1 cellular context compared by ENCODE assay signal in genomic region chr16:10663146-10663545, GRCh38.
TF ChIP-seq lines count a peak whose summit lies in the region.

No MANE protein-coding gene starts in this region.

TF ChIP-seq in K562, 482 proteins besides CTCF, POLR2A, EP300 and RAD21 (continued from another document):
- TF ChIP-seq ZHX1 (conservative IDR thresholded peaks at IDR 0.05; ENCODE audit: low read length) (no peak), TAL1 (IDR thresholded peaks at IDR 0.05) (no peak), HMG20B (CRISPR knock-in tag; IDR thresholded peaks at IDR 0.05) (no peak), ZC3H4 (CRISPR knock-in tag; IDR thresholded peaks at IDR 0.05; ENCODE audit: borderline replicate concordance) (no peak), MAFG (tag; conservative IDR thresholded peaks at IDR 0.05) (peak; percentile 29; the same call in 1 of the 2 replicates), ARID3A (IDR thresholded peaks at IDR 0.05; ENCODE audit: borderline replicate concordance, low read depth, low read length) (no peak), NCOR1 (IDR thresholded peaks at IDR 0.05) (no peak), CHD1 (IDR thresholded peaks at IDR 0.05; ENCODE audit: low read length) (no peak), CTBP1 (IDR thresholded peaks at IDR 0.05; ENCODE audit: borderline replicate concordance) (no peak), MECOM (CRISPR knock-in tag; IDR thresholded peaks at IDR 0.05) (no peak), PPARD (CRISPR knock-in tag; IDR thresholded peaks at IDR 0.05) (no peak), MIER1 (IDR thresholded peaks at IDR 0.05; ENCODE audit: low read depth) (no peak), HDAC2 (IDR thresholded peaks at IDR 0.05) (no peak), ZBTB8A (IDR thresholded peaks at IDR 0.05; ENCODE audit: partially characterized antibody) (no peak), MCM5 (IDR thresholded peaks at IDR 0.05; ENCODE audit: low read depth) (no peak), NR2C1 (IDR thresholded peaks at IDR 0.05) (no peak), NR2C1 (tag; IDR thresholded peaks at IDR 0.05) (no peak), C11orf30 (IDR thresholded peaks at IDR 0.05; ENCODE audit: low read depth) (peak; percentile 45; the same call in 1 of the 2 replicates), ZNF354B (CRISPR knock-in tag; IDR thresholded peaks at IDR 0.05) (no peak), RBM15 (IDR thresholded peaks at IDR 0.05; ENCODE audit: insufficient read depth, low read length) (no peak), ZNF316 (IDR thresholded peaks at IDR 0.05) (peak; percentile 51; the same call in 1 of the 2 replicates), USF2 (CRISPR knock-in tag; IDR thresholded peaks at IDR 0.05) (no peak), TEAD2 (tag; IDR thresholded peaks at IDR 0.05) (no peak), ZC3H11A (IDR thresholded peaks at IDR 0.05; ENCODE audit: low read depth, low read length) (no peak), ATF6 (CRISPR knock-in tag; IDR thresholded peaks at IDR 0.05) (no peak), STAT5B (CRISPR knock-in tag; IDR thresholded peaks at IDR 0.05) (no peak)
